Comparison of ENCODE assay signal across 19 cellular contexts in the genomic region with DNA sequence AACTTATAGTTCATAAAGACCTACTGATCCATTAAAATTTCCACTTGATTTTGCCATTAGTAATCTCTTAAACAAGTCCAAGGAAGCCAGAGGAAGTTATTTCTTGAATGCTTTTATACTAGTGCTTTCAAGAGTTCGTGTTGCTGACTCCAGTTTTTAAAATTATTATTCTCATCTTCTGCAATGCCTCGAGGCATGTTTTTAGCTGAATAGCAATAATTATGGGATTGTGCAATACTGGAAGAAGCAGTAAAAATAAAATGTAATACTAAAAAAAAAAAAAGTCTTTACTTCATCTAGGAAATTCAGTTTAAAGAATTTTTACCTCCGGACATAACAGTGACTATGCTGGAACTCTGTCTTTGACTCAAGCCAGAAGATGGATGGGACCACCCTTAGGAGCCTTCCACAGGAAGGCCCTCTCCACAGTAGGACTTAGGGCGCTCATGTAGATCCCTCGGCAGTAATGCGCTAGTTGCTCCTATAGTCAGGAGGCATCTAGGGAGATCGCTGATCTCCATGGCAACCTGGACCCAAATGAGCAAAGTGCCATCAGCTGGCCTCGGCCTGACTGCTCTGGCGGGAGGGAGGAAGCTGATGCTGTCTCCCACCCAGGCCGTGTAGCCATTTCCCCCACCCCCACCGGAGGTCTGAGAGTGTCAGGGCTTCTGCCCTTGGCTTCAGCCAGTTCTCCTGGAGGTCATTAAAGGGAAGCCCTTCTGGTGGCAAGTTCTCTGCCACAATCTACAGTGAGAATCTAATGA. TPM values are rescaled to one million over a fixed set of nuclear protein-coding genes. Genes with fewer than 3 reads are reported as not detected.
DNase-seq lines count a peak whose midpoint lies in the region; ATAC-seq and TF ChIP-seq lines count a peak whose summit lies in the region.
"Had no signal": no experiment of that assay in that cellular context is flagged by ENCODE, and none has a peak within 500 bp of the region (broad histone marks: within the 10 kb centered on the region; RNA-seq: fewer than 3 reads in every experiment).

No MANE protein-coding gene starts in this region.

- H3K4me1 ChIP-seq in OCI-LY7 (ENCODE audit: insufficient read depth, low read length, poor library complexity, severe bottlenecking) = peaks cover 83% of the 10 kb centered on the region
- H3K4me1 ChIP-seq in left ventricle myocardium inferior = peaks cover 12% of the 10 kb centered on the region
- H3K4me1 ChIP-seq in rectal smooth muscle tissue (ENCODE audit: control insufficient read depth, insufficient read depth, low read length) = peaks cover 32% of the 10 kb centered on the region
- H3K4me1 ChIP-seq: HAP-1, vagina had no signal

- no peak overlapping the region for H3K9ac ChIP-seq in rectal smooth muscle tissue (ENCODE audit: low read length)

- H3K36me3 ChIP-seq in BJ (ENCODE audit: control insufficient read depth, insufficient read depth, low read length) (no peaks in the 10 kb centered on the region), OCI-LY7 (ENCODE audit: insufficient read depth, low read length) (no peaks in the 10 kb centered on the region), left ventricle myocardium inferior (no peaks in the 10 kb centered on the region), rectal smooth muscle tissue (ENCODE audit: control insufficient read depth, insufficient read depth, low read length) (no peaks in the 10 kb centered on the region)
- H3K36me3 ChIP-seq: cardiac muscle cell, HAP-1, vagina had no signal

- no peak overlapping the region for H3K27ac Mint-ChIP-seq in activated CD4-positive, alpha-beta T cell treated with anti-CD3 and anti-CD28 coated beads, Interleukin-2, amount 10 ng/mL, durations not matched to agents 7 days and 5 days
- H3K27ac Mint-ChIP-seq: activated naive CD8-positive, alpha-beta T cell had no signal

- H3K9me3 ChIP-seq in OCI-LY7 (ENCODE audit: low read length) = no peaks in the 10 kb centered on the region
- no peaks in the 10 kb centered on the region for H3K9me3 ChIP-seq in left ventricle myocardium inferior (replicated peaks)
- H3K9me3 ChIP-seq: HAP-1, mucosa of descending colon, vagina had no signal

- no peaks in the 10 kb centered on the region for H3K4me1 Mint-ChIP-seq in activated CD4-positive, alpha-beta T cell treated with anti-CD3 and anti-CD28 coated beads, Interleukin-2, amount 10 ng/mL, durations not matched to agents 7 days and 5 days

- no peak overlapping the region for H3K4me3 Mint-ChIP-seq in activated CD4-positive, alpha-beta T cell treated with anti-CD3 and anti-CD28 coated beads, Interleukin-2, amount 10 ng/mL, durations not matched to agents 7 days and 5 days
- H3K4me3 Mint-ChIP-seq: activated naive CD8-positive, alpha-beta T cell had no signal

- H3K27me3 ChIP-seq in BJ (ENCODE audit: control insufficient read depth, insufficient read depth, low read length) (no peaks in the 10 kb centered on the region), left ventricle myocardium inferior (ENCODE audit: low read depth) (no peaks in the 10 kb centered on the region), rectal smooth muscle tissue (ENCODE audit: control insufficient read depth, insufficient read depth, low read length) (no peaks in the 10 kb centered on the region)
- H3K27me3 ChIP-seq: cardiac muscle cell, vagina had no signal

- DNase-seq in BJ (ENCODE audit: low read depth) (peak; percentile 13), OCI-LY7 (ENCODE audit: low spot score) (peak; percentile 24), left ventricle myocardium inferior (no peak), activated gamma-delta T cell (lab: John Stamatoyannopoulos, UW) (no peak)
- no peak for DNase-seq in activated CD4-positive, alpha-beta T cell treated with anti-CD3 and anti-CD28 coated beads, Interleukin-2, amount 10 ng/mL, durations not matched to agents 7 days and 5 days
- DNase-seq: activated CD8-positive, alpha-beta memory T cell treated with anti-CD3 and anti-CD28 coated beads, Interleukin-2, amount 50 U/mL, for 48 hours; mucosa of descending colon; NCI-H1436 treated with DMSO at 0.1 percent for 48 hours; NCI-H526; RPMI8226; T-helper 2 cell had no signal

- CTCF ChIA-PET in BJ (lab: Yijun Ruan, JAX) = interaction anchor here (0.6 to 1.3 kb wide), 3 partner anchors 16 to 543 kb away, joined by 3 to 4 read pairs (median 3); no protein-coding TSS in a partner anchor
- CTCF ChIA-PET in OCI-LY7 (lab: Charles Lee; ENCODE audit: unreplicated experiment) = interaction anchor here (0.6 kb wide), 1 partner anchor 88 kb away, joined by 9 read pairs; no protein-coding TSS in a partner anchor
- CTCF ChIA-PET in activated CD4-positive, alpha-beta T cell treated with anti-CD3 and anti-CD28 coated beads, Interleukin-2, amount 10 ng/mL, durations not matched to agents 7 days and 5 days (lab: Charles Lee) = no interaction called here

- POLR2A ChIA-PET in BJ (lab: Charles Lee) = interaction anchor here (0.7 kb wide), 1 partner anchor 9 kb away, joined by 6 read pairs; no protein-coding TSS in a partner anchor
- POLR2A ChIA-PET in OCI-LY7 (lab: Charles Lee) = interaction anchor here (0.7 to 1.0 kb wide), 2 partner anchors 13 to 33 kb away, joined by 3 read pairs; no protein-coding TSS in a partner anchor
- POLR2A ChIA-PET in activated CD4-positive, alpha-beta T cell treated with anti-CD3 and anti-CD28 coated beads, Interleukin-2, amount 10 ng/mL, durations not matched to agents 7 days and 5 days (lab: Charles Lee) = no interaction called here

- no TSS peak for BruUV-seq in OCI-LY7 (replicated peaks; lab: Mats Ljungman, UMichigan)

- TF ChIP-seq CTCF in BJ (IDR thresholded peaks at IDR 0.05; ENCODE audit: insufficient read depth, low read depth, low read length) (no peak), OCI-LY7 (conservative IDR thresholded peaks at IDR 0.05; ENCODE audit: low read length) (no peak), left ventricle myocardium inferior (IDR thresholded peaks at IDR 0.05; ENCODE audit: borderline replicate concordance) (no peak)

- intact Hi-C loops in OCI-LY7 (cut with micrococcal nuclease; ENCODE audit: unreplicated experiment) = loop anchor here (5.0 kb wide), 1 partner anchor 72 kb away; no protein-coding TSS in a partner anchor
- intact Hi-C loops in left ventricle myocardium inferior (cut with micrococcal nuclease) = no loop called here

- H3K27me3 Mint-ChIP-seq in activated CD4-positive, alpha-beta T cell treated with anti-CD3 and anti-CD28 coated beads, Interleukin-2, amount 10 ng/mL, durations not matched to agents 7 days and 5 days = no peaks in the 10 kb centered on the region

- no peak overlapping the region for H3K4me3 ChIP-seq in BJ (ENCODE audit: low read depth, low read length)
- no peak overlapping the region for H3K4me3 ChIP-seq in OCI-LY7 (ENCODE audit: low read depth, low read length, poor library complexity, severe bottlenecking)
- H3K4me3 ChIP-seq in left ventricle myocardium inferior = no peak overlapping the region
- no peak overlapping the region for H3K4me3 ChIP-seq in rectal smooth muscle tissue (ENCODE audit: low read length)
- H3K4me3 ChIP-seq: cardiac muscle cell, HAP-1, mucosa of descending colon, vagina had no signal

- H3K79me2 ChIP-seq in OCI-LY7 (ENCODE audit: insufficient read depth, low read depth, low read length) = no peaks in the 10 kb centered on the region

- H3K9me2 ChIP-seq in OCI-LY7 (ENCODE audit: insufficient read depth, low read length) = no peaks in the 10 kb centered on the region

- H3K27ac ChIP-seq in OCI-LY7 (ENCODE audit: low read depth, low read length, poor library complexity, severe bottlenecking) = peak overlapping the region; percentile 85
- H3K27ac ChIP-seq in left ventricle myocardium inferior (replicated peaks) = peak overlapping the region; percentile 51
- peak overlapping the region; percentile 29 for H3K27ac ChIP-seq in rectal smooth muscle tissue (ENCODE audit: low read depth, low read length)
- H3K27ac ChIP-seq: cardiac muscle cell, vagina had no signal

- peak overlapping the region; percentile 8; the same call in 1 of the 2 replicates for H3K4me2 ChIP-seq in OCI-LY7 (ENCODE audit: low read length)

- no peaks in the 10 kb centered on the region for H4K20me1 ChIP-seq in OCI-LY7 (ENCODE audit: insufficient read depth, low read length)

- no peaks in the 10 kb centered on the region for H3K9me3 Mint-ChIP-seq in activated CD4-positive, alpha-beta T cell treated with anti-CD3 and anti-CD28 coated beads, Interleukin-2, amount 10 ng/mL, durations not matched to agents 7 days and 5 days

- ATAC-seq in GM21717 (IDR thresholded peaks at IDR 0.05; ENCODE audit: unreplicated experiment) (no peak), GM18517 (IDR thresholded peaks at IDR 0.05; ENCODE audit: unreplicated experiment) (no peak)
- ATAC-seq: activated CD4-positive, CD25-positive, alpha-beta regulatory T cell treated with anti-CD3 and anti-CD28 coated beads, Interleukin-2, amount 50 U/mL, for 24 hours had no signal

- H2AFZ ChIP-seq in OCI-LY7 (ENCODE audit: low read length) = peak overlapping the region; percentile 27; the same call in 1 of the 2 replicates

- no peaks in the 10 kb centered on the region for H3K36me3 Mint-ChIP-seq in activated CD4-positive, alpha-beta T cell treated with anti-CD3 and anti-CD28 coated beads, Interleukin-2, amount 10 ng/mL, durations not matched to agents 7 days and 5 days (ENCODE audit: low read depth)

RNA-seq across cellular contexts. Expression of gene DAPK1, which starts 56.7 kb away (rescaled TPM):
- polyA plus RNA-seq in BJ (2011; rRNA removed) = 4.7 and 5.4 TPM in 2 replicates
- polyA minus RNA-seq in BJ (2011; rRNA and poly(A)+ RNA removed) = 8.1 and 10.4 TPM in 2 replicates
- total RNA-seq in OCI-LY7 (2014; rRNA removed; shearing (Covaris generic)) = 0.18 and 0.25 TPM in 2 replicates
- 2.8 and 3.5 TPM in 2 replicates for total RNA-seq in OCI-LY7 (2022)
- total RNA-seq in left ventricle myocardium inferior = 5.5 TPM
- under 1 TPM; 0.30 to 0.35 TPM for total RNA-seq in activated CD4-positive, alpha-beta T cell treated with anti-CD3 and anti-CD28 coated beads, Interleukin-2, amount 10 ng/mL, durations not matched to agents 7 days and 5 days

Comparison
In these comparisons a context has a peak if more than half of its experiments do, and no peak if none do; other contexts are left out.
1. DNase-seq: peak in BJ (single experiment) and OCI-LY7 (single experiment); none in left ventricle myocardium inferior (single experiment), activated gamma-delta T cell (single experiment) and activated CD4-positive, alpha-beta T cell treated with anti-CD3 and anti-CD28 coated beads, Interleukin-2, amount 10 ng/mL, durations not matched to agents 7 days and 5 days (single experiment).
2. H3K27ac ChIP-seq: peak in every context shown above with its lines; median percentile 85 in OCI-LY7; 51 in left ventricle myocardium inferior; 29 in rectal smooth muscle tissue.